1 cellular context compared by ENCODE assay signal in the genomic region with DNA sequence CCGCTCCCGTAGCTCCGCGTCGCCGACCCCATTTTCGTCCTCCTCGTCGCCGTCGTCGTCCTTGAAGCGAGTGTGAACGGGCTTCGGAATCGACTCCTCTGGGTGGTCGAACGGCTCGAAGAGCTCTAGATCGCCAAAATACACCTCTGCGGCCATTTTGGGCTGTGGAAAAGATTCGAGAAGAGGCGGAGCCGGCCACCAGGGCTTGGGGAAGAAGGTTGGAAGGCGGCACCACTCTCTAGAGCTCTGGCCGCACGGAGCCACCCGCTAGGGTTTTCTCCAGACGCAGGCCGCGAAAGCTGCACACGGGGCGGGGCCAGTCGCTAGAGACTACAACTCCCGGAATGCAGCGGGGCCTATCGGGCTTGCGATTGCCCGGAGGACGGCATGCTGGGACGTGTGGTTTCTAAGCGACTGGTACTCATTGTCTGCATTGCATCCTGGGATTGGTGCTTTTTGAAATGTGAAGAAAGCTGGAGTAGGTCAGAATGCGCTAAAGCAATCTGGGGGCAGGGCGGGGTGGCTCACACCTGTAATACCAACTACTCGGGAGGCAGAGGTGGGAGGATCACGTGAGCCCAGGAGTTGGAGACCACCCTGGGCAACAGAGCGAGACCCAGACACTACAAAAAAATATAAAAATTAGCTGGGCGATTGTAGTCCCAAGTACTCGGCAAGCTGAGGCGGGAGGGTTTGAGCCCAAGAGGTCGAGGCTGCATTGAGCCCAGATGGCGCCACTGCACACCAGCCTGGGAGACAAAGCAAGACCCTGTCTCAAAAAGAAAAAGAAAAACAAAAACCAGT.
TF ChIP-seq lines count a peak whose summit lies in the region.

TSS of gene ZCCHC8 (minus strand) at position 248 of the 804 bp plus-strand sequence. CDS start at position 156, 92 bp downstream.

TF ChIP-seq in K562, 482 proteins besides CTCF, POLR2A, EP300 and RAD21 (continued from another document and continues in another):
- no peak for TF ChIP-seq DLX4 (CRISPR knock-in tag; IDR thresholded peaks at IDR 0.05)
- no peak for TF ChIP-seq FOXJ2 (tag; IDR thresholded peaks at IDR 0.05)
- TF ChIP-seq ETS1 (conservative IDR thresholded peaks at IDR 0.05; ENCODE audit: control insufficient read depth, low read depth, low read length), result peak; percentile 100
- no peak for TF ChIP-seq PTTG1 (tag; IDR thresholded peaks at IDR 0.05; ENCODE audit: low read depth)
- TF ChIP-seq MAFF (IDR thresholded peaks at IDR 0.05; ENCODE audit: low read length), result no peak
- no peak for TF ChIP-seq ZNF311 (CRISPR knock-in tag; IDR thresholded peaks at IDR 0.05)
- TF ChIP-seq, protein P1, sequence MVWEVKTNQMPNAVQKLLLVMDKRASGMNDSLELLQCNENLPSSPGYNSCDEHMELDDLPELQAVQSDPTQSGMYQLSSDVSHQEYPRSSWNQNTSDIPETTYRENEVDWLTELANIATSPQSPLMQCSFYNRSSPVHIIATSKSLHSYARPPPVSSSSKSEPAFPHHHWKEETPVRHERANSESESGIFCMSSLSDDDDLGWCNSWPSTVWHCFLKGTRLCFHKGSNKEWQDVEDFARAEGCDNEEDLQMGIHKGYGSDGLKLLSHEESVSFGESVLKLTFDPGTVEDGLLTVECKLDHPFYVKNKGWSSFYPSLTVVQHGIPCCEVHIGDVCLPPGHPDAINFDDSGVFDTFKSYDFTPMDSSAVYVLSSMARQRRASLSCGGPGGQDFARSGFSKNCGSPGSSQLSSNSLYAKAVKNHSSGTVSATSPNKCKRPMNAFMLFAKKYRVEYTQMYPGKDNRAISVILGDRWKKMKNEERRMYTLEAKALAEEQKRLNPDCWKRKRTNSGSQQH (CRISPR knock-in tag; IDR thresholded peaks at IDR 0.05), result no peak
- TF ChIP-seq, protein P2, sequence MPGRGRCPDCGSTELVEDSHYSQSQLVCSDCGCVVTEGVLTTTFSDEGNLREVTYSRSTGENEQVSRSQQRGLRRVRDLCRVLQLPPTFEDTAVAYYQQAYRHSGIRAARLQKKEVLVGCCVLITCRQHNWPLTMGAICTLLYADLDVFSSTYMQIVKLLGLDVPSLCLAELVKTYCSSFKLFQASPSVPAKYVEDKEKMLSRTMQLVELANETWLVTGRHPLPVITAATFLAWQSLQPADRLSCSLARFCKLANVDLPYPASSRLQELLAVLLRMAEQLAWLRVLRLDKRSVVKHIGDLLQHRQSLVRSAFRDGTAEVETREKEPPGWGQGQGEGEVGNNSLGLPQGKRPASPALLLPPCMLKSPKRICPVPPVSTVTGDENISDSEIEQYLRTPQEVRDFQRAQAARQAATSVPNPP (IDR thresholded peaks at IDR 0.05; ENCODE audit: borderline replicate concordance, insufficient read depth, insufficient read length), result no peak
- TF ChIP-seq SLC30A9 (CRISPR knock-in tag; IDR thresholded peaks at IDR 0.05), result no peak
- TF ChIP-seq HDAC1 (IDR thresholded peaks at IDR 0.05), result peak in 1 of 2 experiments; percentile 17; a peak in 1 of 4 replicates
- TF ChIP-seq ZNF347 (CRISPR knock-in tag; IDR thresholded peaks at IDR 0.05; ENCODE audit: low read depth), result no peak
- TF ChIP-seq ZNF76 (CRISPR knock-in tag; IDR thresholded peaks at IDR 0.05; ENCODE audit: borderline replicate concordance), result no peak
- no peak for TF ChIP-seq FOXO4 (CRISPR knock-in tag; IDR thresholded peaks at IDR 0.05)
- no peak for TF ChIP-seq MITF (IDR thresholded peaks at IDR 0.05)
- TF ChIP-seq ZNF785 (CRISPR knock-in tag; IDR thresholded peaks at IDR 0.05), result no peak
- peak; percentile 68 for TF ChIP-seq RBBP5 (IDR thresholded peaks at IDR 0.05; ENCODE audit: borderline replicate concordance, insufficient read depth, low read length, poor library complexity, severe bottlenecking)
- peak; percentile 71; the same call in 1 of the 2 replicates for TF ChIP-seq L3MBTL2 (IDR thresholded peaks at IDR 0.05)
- TF ChIP-seq ZBTB7A (IDR thresholded peaks at IDR 0.05; ENCODE audit: borderline replicate concordance, control insufficient read depth, low read depth, low read length), result no peak
- no peak for TF ChIP-seq ZNF239 (CRISPR knock-in tag; IDR thresholded peaks at IDR 0.05)
- no peak for TF ChIP-seq TCFL5 (CRISPR knock-in tag; conservative IDR thresholded peaks at IDR 0.05)
- no peak for TF ChIP-seq ILF3 (IDR thresholded peaks at IDR 0.05; ENCODE audit: borderline replicate concordance)
- no peak for TF ChIP-seq ILK (tag; IDR thresholded peaks at IDR 0.05; ENCODE audit: borderline replicate concordance, low read depth)
- TF ChIP-seq STAT5A (IDR thresholded peaks at IDR 0.05; ENCODE audit: borderline replicate concordance, low read length), result no peak
- TF ChIP-seq NR2C2 (CRISPR knock-in tag; IDR thresholded peaks at IDR 0.05), result peak; percentile 45; the same call in 1 of the 2 replicates
- peak; percentile 73; the same call in 1 of the 2 replicates for TF ChIP-seq NR2C2 (tag; IDR thresholded peaks at IDR 0.05)
- TF ChIP-seq, protein P3, sequence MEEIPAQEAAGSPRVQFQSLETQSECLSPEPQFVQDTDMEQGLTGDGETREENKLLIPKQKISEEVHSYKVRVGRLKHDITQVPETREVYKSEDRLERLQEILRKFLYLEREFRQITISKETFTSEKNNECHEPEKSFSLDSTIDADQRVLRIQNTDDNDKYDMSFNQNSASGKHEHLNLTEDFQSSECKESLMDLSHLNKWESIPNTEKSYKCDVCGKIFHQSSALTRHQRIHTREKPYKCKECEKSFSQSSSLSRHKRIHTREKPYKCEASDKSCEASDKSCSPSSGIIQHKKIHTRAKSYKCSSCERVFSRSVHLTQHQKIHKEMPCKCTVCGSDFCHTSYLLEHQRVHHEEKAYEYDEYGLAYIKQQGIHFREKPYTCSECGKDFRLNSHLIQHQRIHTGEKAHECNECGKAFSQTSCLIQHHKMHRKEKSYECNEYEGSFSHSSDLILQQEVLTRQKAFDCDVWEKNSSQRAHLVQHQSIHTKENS (CRISPR knock-in tag; IDR thresholded peaks at IDR 0.05), result no peak
- TF ChIP-seq PCBP1 (IDR thresholded peaks at IDR 0.05; ENCODE audit: low read depth, low read length, poor library complexity, severe bottlenecking), result no peak
- TF ChIP-seq, protein P4, sequence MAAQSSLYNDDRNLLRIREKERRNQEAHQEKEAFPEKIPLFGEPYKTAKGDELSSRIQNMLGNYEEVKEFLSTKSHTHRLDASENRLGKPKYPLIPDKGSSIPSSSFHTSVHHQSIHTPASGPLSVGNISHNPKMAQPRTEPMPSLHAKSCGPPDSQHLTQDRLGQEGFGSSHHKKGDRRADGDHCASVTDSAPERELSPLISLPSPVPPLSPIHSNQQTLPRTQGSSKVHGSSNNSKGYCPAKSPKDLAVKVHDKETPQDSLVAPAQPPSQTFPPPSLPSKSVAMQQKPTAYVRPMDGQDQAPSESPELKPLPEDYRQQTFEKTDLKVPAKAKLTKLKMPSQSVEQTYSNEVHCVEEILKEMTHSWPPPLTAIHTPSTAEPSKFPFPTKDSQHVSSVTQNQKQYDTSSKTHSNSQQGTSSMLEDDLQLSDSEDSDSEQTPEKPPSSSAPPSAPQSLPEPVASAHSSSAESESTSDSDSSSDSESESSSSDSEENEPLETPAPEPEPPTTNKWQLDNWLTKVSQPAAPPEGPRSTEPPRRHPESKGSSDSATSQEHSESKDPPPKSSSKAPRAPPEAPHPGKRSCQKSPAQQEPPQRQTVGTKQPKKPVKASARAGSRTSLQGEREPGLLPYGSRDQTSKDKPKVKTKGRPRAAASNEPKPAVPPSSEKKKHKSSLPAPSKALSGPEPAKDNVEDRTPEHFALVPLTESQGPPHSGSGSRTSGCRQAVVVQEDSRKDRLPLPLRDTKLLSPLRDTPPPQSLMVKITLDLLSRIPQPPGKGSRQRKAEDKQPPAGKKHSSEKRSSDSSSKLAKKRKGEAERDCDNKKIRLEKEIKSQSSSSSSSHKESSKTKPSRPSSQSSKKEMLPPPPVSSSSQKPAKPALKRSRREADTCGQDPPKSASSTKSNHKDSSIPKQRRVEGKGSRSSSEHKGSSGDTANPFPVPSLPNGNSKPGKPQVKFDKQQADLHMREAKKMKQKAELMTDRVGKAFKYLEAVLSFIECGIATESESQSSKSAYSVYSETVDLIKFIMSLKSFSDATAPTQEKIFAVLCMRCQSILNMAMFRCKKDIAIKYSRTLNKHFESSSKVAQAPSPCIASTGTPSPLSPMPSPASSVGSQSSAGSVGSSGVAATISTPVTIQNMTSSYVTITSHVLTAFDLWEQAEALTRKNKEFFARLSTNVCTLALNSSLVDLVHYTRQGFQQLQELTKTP (IDR thresholded peaks at IDR 0.05; ENCODE audit: low read depth in 1 of 2, partially characterized antibody in 2 of 2), result peak; percentile 27 to 98
- no peak for TF ChIP-seq TAL1 (IDR thresholded peaks at IDR 0.05)
- TF ChIP-seq ZNF318 (IDR thresholded peaks at IDR 0.05; ENCODE audit: borderline replicate concordance in 1 of 2, low read depth in 1 of 2), result no peak
- no peak for TF ChIP-seq GATA2 (CRISPR knock-in tag; IDR thresholded peaks at IDR 0.05)
- TF ChIP-seq NELFE (IDR thresholded peaks at IDR 0.05; ENCODE audit: insufficient read depth, insufficient read length), result no peak
- TF ChIP-seq HDAC2 (IDR thresholded peaks at IDR 0.05), result 0 out of 2 replicates have a peak, but pooled peaks have one; percentile 29
